Comparison of ENCODE assay signal across 21 cellular contexts in genomic region chr6:34152042-34152524, GRCh38. TPM values are rescaled to one million over a fixed set of nuclear protein-coding genes. Genes with fewer than 3 reads are reported as not detected.
"Had no signal": no experiment of that assay in that cellular context is flagged by ENCODE, and none has a peak within 500 bp of the region (broad histone marks: within the 10 kb centered on the region; RNA-seq: fewer than 3 reads in every experiment).

No MANE protein-coding gene starts in this region.

- H3K4me3 Mint-ChIP-seq: activated B cell treated with CpG ODN at 0.5 μM for 24 hours; activated CD4-positive, alpha-beta T cell treated with anti-CD3 and anti-CD28 coated beads, Interleukin-2, amount 10 ng/mL, durations not matched to agents 7 days and 5 days; activated T-helper 1 cell treated with anti-CD3 and anti-CD28 coated beads, Interleukin-12 subunit alpha, Interleukin-12 subunit beta, Interleukin-2, Interleukin-4 antibody, amounts not matched to agents 30 ng/mL and 10 ng/mL and 1 ng/mL, durations not matched to agents 14 hours and 24 hours and 36 hours; central memory CD8-positive, alpha-beta T cell; naive thymus-derived CD8-positive, alpha-beta T cell had no signal

- H3K27me3 ChIP-seq: uterus had no signal

- H3K36me3 Mint-ChIP-seq: naive thymus-derived CD8-positive, alpha-beta T cell had no signal

- H3K9ac ChIP-seq: parathyroid adenoma had no signal

- H3K4me3 ChIP-seq: gastrocnemius medialis, SJCRH30, tibial nerve, uterus had no signal

- ATAC-seq: gastrocnemius medialis; naive thymus-derived CD8-positive, alpha-beta T cell had no signal

- H3K4me1 ChIP-seq: parathyroid adenoma, uterus had no signal

- H3K4me1 Mint-ChIP-seq: activated CD4-positive, alpha-beta T cell treated with anti-CD3 and anti-CD28 coated beads, Interleukin-2, amount 10 ng/mL, durations not matched to agents 7 days and 5 days had no signal

- H2AFZ ChIP-seq: parathyroid adenoma had no signal

- H3K9me3 Mint-ChIP-seq: activated B cell treated with CpG ODN at 0.5 μM for 24 hours; activated CD4-positive, alpha-beta T cell treated with anti-CD3 and anti-CD28 coated beads, Interleukin-2, amount 10 ng/mL, durations not matched to agents 7 days and 5 days; activated T-helper 1 cell treated with anti-CD3 and anti-CD28 coated beads, Interleukin-12 subunit alpha, Interleukin-12 subunit beta, Interleukin-2, Interleukin-4 antibody, amounts not matched to agents 30 ng/mL and 10 ng/mL and 1 ng/mL, durations not matched to agents 14 hours and 24 hours and 36 hours; central memory CD8-positive, alpha-beta T cell; naive thymus-derived CD8-positive, alpha-beta T cell had no signal

- H3K36me3 ChIP-seq: brain microvascular endothelial cell, gastrocnemius medialis, neutrophil, SJCRH30, tibial nerve, uterus had no signal

- DNase-seq: activated B cell treated with CpG ODN at 0.5 μM for 24 hours; activated CD4-positive, alpha-beta T cell treated with anti-CD3 and anti-CD28 coated beads, Interleukin-2, amount 10 ng/mL, durations not matched to agents 7 days and 5 days; activated naive CD4-positive, alpha-beta T cell; brain microvascular endothelial cell; cortex of kidney; gastrocnemius medialis; naive thymus-derived CD8-positive, alpha-beta T cell; SJCRH30; stimulated activated CD4-positive, alpha-beta T cell treated with anti-CD3 and anti-CD28 coated beads, Interleukin-12 subunit alpha, Interleukin-12 subunit beta, amount 100 ng/mL, for 4 hours; stimulated activated CD4-positive, alpha-beta T cell treated with anti-CD3 and anti-CD28 coated beads, Interleukin-2, amount 100 ng/mL, for 24 hours; stimulated activated naive CD4-positive, alpha-beta T cell treated with Interleukin-2 at 50 U/mL for 16 hours; T-helper 2 cell; uterus had no signal

- H3K27ac Mint-ChIP-seq: activated B cell treated with CpG ODN at 0.5 μM for 24 hours; activated CD4-positive, alpha-beta T cell treated with anti-CD3 and anti-CD28 coated beads, Interleukin-2, amount 10 ng/mL, durations not matched to agents 7 days and 5 days; activated T-helper 1 cell treated with anti-CD3 and anti-CD28 coated beads, Interleukin-12 subunit alpha, Interleukin-12 subunit beta, Interleukin-2, Interleukin-4 antibody, amounts not matched to agents 30 ng/mL and 10 ng/mL and 1 ng/mL, durations not matched to agents 14 hours and 24 hours and 36 hours had no signal

- H3K27ac ChIP-seq: brain microvascular endothelial cell, gastrocnemius medialis, neutrophil, parathyroid adenoma, SJCRH30, tibial nerve, uterus had no signal

- H3K9me3 ChIP-seq: gastrocnemius medialis, neutrophil, SJCRH30, tibial nerve, uterus had no signal

RNA-seq across cellular contexts. Expression of gene GRM4, which starts 6.2 kb away (rescaled TPM):
- total RNA-seq: activated B cell treated with CpG ODN at 0.5 μM for 24 hours; activated CD4-positive, alpha-beta T cell treated with anti-CD3 and anti-CD28 coated beads, Interleukin-2, amount 10 ng/mL, durations not matched to agents 7 days and 5 days; activated T-helper 1 cell treated with anti-CD3 and anti-CD28 coated beads, Interleukin-12 subunit alpha, Interleukin-12 subunit beta, Interleukin-2, Interleukin-4 antibody, amounts not matched to agents 30 ng/mL and 10 ng/mL and 1 ng/mL, durations not matched to agents 14 hours and 24 hours and 36 hours; aorta; liver; naive thymus-derived CD8-positive, alpha-beta T cell; subcutaneous adipose tissue; tibial nerve had no signal
- polyA plus RNA-seq: aorta; liver; naive thymus-derived CD8-positive, alpha-beta T cell had no signal
